Comparison of ENCODE assay signal across 17 cellular contexts in genomic region chr16:79127768-79128167, GRCh38.
DNase-seq lines count a peak whose midpoint lies in the region; ATAC-seq, FAIRE-seq and TF ChIP-seq lines count a peak whose summit lies in the region.
"Had no signal": no experiment of that assay in that cellular context is flagged by ENCODE, and none has a peak within 500 bp of the region (broad histone marks: within the 10 kb centered on the region; RNA-seq: fewer than 3 reads in every experiment).

No MANE protein-coding gene starts in this region.

- H3K4me1 ChIP-seq in subcutaneous abdominal adipose tissue (ENCODE audit: control insufficient read depth in 5 of 5, insufficient read depth in 5 of 5, low read length in 5 of 5), result peaks cover 0 to 24% (median 12%) of the 10 kb centered on the region in 5 donors

- H3K9ac ChIP-seq in subcutaneous abdominal adipose tissue (ENCODE audit: low read length in 5 of 5), result no peak overlapping the region
- H3K9ac ChIP-seq: GM23248 had no signal

- H3K27ac ChIP-seq in HL-60 (replicated peaks) (no peak overlapping the region), subcutaneous abdominal adipose tissue (ENCODE audit: low read depth, low read length) (peak overlapping the region; percentile 43)
- H3K27ac ChIP-seq: GM23248 had no signal

- no peak for TF ChIP-seq POLR2A in NB4 (IDR thresholded peaks at IDR 0.05; ENCODE audit: extremely low read depth, insufficient read length)
- TF ChIP-seq POLR2A in GM12892 (IDR thresholded peaks at IDR 0.05; ENCODE audit: low read depth, low read length), result no peak

- H3K4me3 ChIP-seq in HL-60 (replicated peaks; ENCODE audit: insufficient read depth, low read length) (no peak overlapping the region), NB4 (ENCODE audit: low read depth, low read length) (no peak overlapping the region), subcutaneous abdominal adipose tissue (ENCODE audit: low read depth in 1 of 5, low read length in 5 of 5) (no peak overlapping the region)
- H3K4me3 ChIP-seq: GM23248 had no signal

- no peak for FAIRE-seq in GM12892 (lab: Jason Lieb, UNC)
- FAIRE-seq: G401.6, GM19239, H1 had no signal

- DNase-seq in HL-60 (ENCODE audit: low read depth in 1 of 2, low spot score in 1 of 2) (peak; percentile 6 to 45), NB4 (ENCODE audit: low read depth) (peak; percentile 8), DMS153 treated with DMSO at 0.1 percent for 48 hours (lab: John Stamatoyannopoulos, UW; ENCODE audit: unreplicated experiment) (no peak), GM12892 (ENCODE audit: insufficient read length) (no peak)
- DNase-seq: C1 segment of cervical spinal cord; Calu3; CD4-positive, CD25-positive, alpha-beta regulatory T cell; CD8-positive, alpha-beta memory T cell; DND-41; GM23248; H7; HCEC 1CT had no signal

- H3K27me3 ChIP-seq in HL-60 (ENCODE audit: insufficient read depth, poor library complexity, severe bottlenecking), result no peaks in the 10 kb centered on the region
- no peaks in the 10 kb centered on the region for H3K27me3 ChIP-seq in subcutaneous abdominal adipose tissue (ENCODE audit: control insufficient read depth in 5 of 5, insufficient read depth in 4 of 5, low read length in 5 of 5)

- H3K9me3 ChIP-seq in subcutaneous abdominal adipose tissue (ENCODE audit: control insufficient read depth in 5 of 5, low read length in 5 of 5), result no peaks in the 10 kb centered on the region

- TF ChIP-seq CTCF in HL-60 (IDR thresholded peaks at IDR 0.05; ENCODE audit: insufficient read depth, low read length), result no peak
- no peak for TF ChIP-seq CTCF in NB4 (IDR thresholded peaks at IDR 0.05; ENCODE audit: low read depth, low read length)

- no peak for ATAC-seq in HG02759 (IDR thresholded peaks at IDR 0.05; ENCODE audit: unreplicated experiment)

- no peaks in the 10 kb centered on the region for H3K36me3 ChIP-seq in subcutaneous abdominal adipose tissue (ENCODE audit: control insufficient read depth in 5 of 5, insufficient read depth in 5 of 5, low read length in 5 of 5)

Comparison
In these comparisons a context has a peak if more than half of its experiments do, and no peak if none do; other contexts are left out.
1. DNase-seq: peak in HL-60 (2 of 2) and NB4 (single experiment); none in DMS153 treated with DMSO at 0.1 percent for 48 hours (single experiment) and GM12892 (single experiment).